In the genomic region with DNA sequence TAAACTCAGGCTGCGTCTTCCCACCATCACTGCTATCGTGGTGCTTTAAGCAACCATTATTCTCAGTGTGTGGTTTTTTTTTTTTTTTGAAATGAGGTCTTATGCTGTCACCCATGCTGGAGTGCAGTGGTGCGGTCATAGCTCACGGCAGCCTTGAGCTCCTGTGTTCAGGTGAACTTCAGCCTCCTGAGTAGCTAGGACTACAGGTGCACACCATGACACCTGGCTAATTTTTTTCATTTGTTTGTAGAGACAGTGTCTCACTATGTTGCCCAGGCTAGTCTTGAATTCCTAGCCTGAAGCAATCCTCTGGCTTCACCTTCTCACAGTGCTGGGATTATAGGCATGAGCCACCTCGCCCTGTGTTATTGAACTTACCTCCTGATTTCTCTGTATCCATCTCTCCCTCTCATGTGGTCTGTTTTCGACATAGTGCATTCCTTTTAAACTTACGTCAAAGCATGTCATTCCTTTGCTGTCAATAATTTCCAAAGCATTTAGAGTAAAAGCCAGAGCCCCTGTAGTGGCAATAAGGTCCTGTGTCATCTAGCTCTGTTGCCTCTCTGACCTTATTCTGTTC, we compare ENCODE assay signal across 24 cellular contexts.
"Had no signal": no experiment of that assay in that cellular context is flagged by ENCODE, and none has a peak within 500 bp of the region (broad histone marks: within the 10 kb centered on the region; RNA-seq: fewer than 3 reads in every experiment).

No MANE protein-coding gene starts in this region.

- H3K27ac ChIP-seq: adrenal gland, breast epithelium, Peyer's patch, RWPE1, SJSA1 had no signal

- H3K36me3 ChIP-seq: adrenal gland, breast epithelium, Peyer's patch, SJSA1 had no signal

- DNase-seq: activated CD4-positive, alpha-beta T cell treated with anti-CD3 and anti-CD28 coated beads for 48 hours; activated CD4-positive, alpha-beta T cell treated with anti-CD3 and anti-CD28 coated beads, Interleukin-2, amount 50 U/mL, for 4 hours; activated CD4-positive, CD25-positive, alpha-beta regulatory T cell treated with anti-CD3 and anti-CD28 coated beads, Interleukin-2, amount 50 U/mL, for 72 hours; activated CD8-positive, alpha-beta memory T cell treated with anti-CD3 and anti-CD28 coated beads, Interleukin-2, amount 50 U/mL, for 48 hours; activated CD8-positive, alpha-beta T cell treated with anti-CD3 and anti-CD28 coated beads, Interleukin-2, amount 10 ng/mL, durations not matched to agents 7 days and 5 days; activated naive CD4-positive, alpha-beta T cell treated with anti-CD3 and anti-CD28 coated beads, Interleukin-2, amount 50 U/mL, for 16 hours; activated naive CD8-positive, alpha-beta T cell treated with anti-CD3 and anti-CD28 coated beads, Interleukin-2, amount 10 ng/mL, durations not matched to agents 7 days and 5 days; activated T-cell treated with anti-CD3 and anti-CD28 coated beads, Interleukin-2, amount 50 U/mL, for 1 hour; adrenal gland; anterior cingulate cortex; MM.1S; NCI-H1105; NCI-H1436; NCI-H1694 treated with DMSO at 0.1 percent for 48 hours; NCI-H2029 treated with DMSO at 0.1 percent for 48 hours; NCI-H345; NCI-H510A treated with DMSO at 0.1 percent for 48 hours; NK-92 treated with Interleukin-12 subunit alpha and Interleukin-12 subunit beta, amount 100 ng/mL, for 24 hours; Peyer's patch; SHP77; SW 1271 had no signal

- H3K9me3 ChIP-seq: adrenal gland, breast epithelium, Peyer's patch, SJSA1 had no signal

- H3K4me3 ChIP-seq: adrenal gland, breast epithelium, Peyer's patch, SJSA1 had no signal

- H3K27me3 ChIP-seq: adrenal gland, breast epithelium, Peyer's patch had no signal

- H3K4me1 ChIP-seq: adrenal gland, breast epithelium, Peyer's patch, SJSA1 had no signal
